Comparison of ENCODE assay signal across 1 cellular context in the genomic region with DNA sequence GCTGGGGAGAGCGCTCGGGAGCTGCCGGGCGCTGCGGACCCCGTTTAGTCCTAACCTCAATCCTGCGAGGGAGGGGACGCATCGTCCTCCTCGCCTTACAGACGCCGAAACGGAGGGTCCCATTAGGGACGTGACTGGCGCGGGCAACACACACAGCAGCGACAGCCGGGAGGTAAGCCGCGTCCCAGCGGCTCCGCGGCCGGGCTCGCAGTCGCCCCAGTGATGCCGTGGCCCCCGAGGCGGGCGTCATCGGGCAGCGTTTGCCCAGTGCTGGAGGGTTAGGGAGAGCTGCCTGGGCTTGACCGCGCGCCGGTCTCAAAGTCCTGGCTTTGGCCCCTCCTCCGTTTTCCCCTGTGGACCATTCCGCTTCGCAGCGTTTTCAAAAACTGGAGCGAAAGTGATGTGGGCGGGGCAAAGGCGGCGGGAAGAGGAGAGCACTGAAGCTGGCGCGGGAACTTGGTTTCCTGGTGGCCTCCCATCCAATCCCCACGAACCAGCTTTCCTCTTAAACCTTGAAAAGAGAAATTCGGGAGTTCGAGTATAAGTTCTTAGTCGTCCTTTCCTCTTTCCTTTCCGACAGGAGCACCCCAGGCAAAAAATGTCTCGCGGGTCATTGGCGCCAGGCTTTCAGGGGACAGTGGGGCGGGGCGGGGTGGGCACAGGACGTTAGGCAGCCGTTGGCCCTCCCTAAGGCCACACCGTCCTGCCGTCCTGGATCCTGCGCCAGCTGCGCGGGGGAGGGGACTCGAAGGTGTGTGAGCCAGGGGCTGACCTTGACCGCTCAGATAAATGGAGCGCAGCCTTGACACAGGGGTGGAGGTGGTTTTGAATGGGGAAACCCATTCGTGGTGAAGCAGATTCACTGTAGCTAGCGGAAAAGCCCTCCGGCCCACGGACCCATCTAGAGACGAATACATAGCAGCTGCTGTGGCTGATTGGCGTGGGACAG.
TF ChIP-seq lines count a peak whose summit lies in the region.

No MANE protein-coding gene starts in this region.

TF ChIP-seq in K562, 482 proteins besides CTCF, POLR2A, EP300 and RAD21 (continued from another document and continues in another):
- TF ChIP-seq, protein P1, sequence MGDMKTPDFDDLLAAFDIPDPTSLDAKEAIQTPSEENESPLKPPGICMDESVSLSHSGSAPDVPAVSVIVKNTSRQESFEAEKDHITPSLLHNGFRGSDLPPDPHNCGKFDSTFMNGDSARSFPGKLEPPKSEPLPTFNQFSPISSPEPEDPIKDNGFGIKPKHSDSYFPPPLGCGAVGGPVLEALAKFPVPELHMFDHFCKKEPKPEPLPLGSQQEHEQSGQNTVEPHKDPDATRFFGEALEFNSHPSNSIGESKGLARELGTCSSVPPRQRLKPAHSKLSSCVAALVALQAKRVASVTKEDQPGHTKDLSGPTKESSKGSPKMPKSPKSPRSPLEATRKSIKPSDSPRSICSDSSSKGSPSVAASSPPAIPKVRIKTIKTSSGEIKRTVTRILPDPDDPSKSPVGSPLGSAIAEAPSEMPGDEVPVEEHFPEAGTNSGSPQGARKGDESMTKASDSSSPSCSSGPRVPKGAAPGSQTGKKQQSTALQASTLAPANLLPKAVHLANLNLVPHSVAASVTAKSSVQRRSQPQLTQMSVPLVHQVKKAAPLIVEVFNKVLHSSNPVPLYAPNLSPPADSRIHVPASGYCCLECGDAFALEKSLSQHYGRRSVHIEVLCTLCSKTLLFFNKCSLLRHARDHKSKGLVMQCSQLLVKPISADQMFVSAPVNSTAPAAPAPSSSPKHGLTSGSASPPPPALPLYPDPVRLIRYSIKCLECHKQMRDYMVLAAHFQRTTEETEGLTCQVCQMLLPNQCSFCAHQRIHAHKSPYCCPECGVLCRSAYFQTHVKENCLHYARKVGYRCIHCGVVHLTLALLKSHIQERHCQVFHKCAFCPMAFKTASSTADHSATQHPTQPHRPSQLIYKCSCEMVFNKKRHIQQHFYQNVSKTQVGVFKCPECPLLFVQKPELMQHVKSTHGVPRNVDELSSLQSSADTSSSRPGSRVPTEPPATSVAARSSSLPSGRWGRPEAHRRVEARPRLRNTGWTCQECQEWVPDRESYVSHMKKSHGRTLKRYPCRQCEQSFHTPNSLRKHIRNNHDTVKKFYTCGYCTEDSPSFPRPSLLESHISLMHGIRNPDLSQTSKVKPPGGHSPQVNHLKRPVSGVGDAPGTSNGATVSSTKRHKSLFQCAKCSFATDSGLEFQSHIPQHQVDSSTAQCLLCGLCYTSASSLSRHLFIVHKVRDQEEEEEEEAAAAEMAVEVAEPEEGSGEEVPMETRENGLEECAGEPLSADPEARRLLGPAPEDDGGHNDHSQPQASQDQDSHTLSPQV (IDR thresholded peaks at IDR 0.05) = no peak
- TF ChIP-seq KLF10 (CRISPR knock-in tag; IDR thresholded peaks at IDR 0.05) (no peak), CC2D1A (IDR thresholded peaks at IDR 0.05) (peak; percentile 56; the same call in 1 of the 2 replicates), HDAC6 (IDR thresholded peaks at IDR 0.05; ENCODE audit: low read depth, low read length) (no peak), NFRKB (IDR thresholded peaks at IDR 0.05; ENCODE audit: low read depth) (peak; percentile 48), TAF1 (IDR thresholded peaks at IDR 0.05; ENCODE audit: control insufficient read depth, extremely low read depth, insufficient read depth, low read length, severe bottlenecking) (peak; percentile 77), PCBP2 (IDR thresholded peaks at IDR 0.05; ENCODE audit: low read depth, low read length, poor library complexity, severe bottlenecking) (no peak), ZBED1 (IDR thresholded peaks at IDR 0.05) (no peak; the same call in 1 of the 2 replicates), IFI16 (CRISPR knock-in tag; IDR thresholded peaks at IDR 0.05) (no peak), HCFC1 (IDR thresholded peaks at IDR 0.05; ENCODE audit: low read depth, low read length) (peak; percentile 14; the same call in 1 of the 2 replicates), NRF1 (conservative IDR thresholded peaks at IDR 0.05 in 1 of 2, IDR thresholded peaks at IDR 0.05 in 1 of 2) (peak; percentile 63 to 71), ZNF76 (CRISPR knock-in tag; IDR thresholded peaks at IDR 0.05; ENCODE audit: borderline replicate concordance) (no peak), ELF2 (CRISPR knock-in tag; IDR thresholded peaks at IDR 0.05) (no peak), ZZZ3 (IDR thresholded peaks at IDR 0.05) (no peak; the same call in 1 of the 2 replicates), ZNF644 (tag; IDR thresholded peaks at IDR 0.05; ENCODE audit: low read depth) (no peak), SMARCA5 (IDR thresholded peaks at IDR 0.05) (no peak), KDM4B (IDR thresholded peaks at IDR 0.05; ENCODE audit: borderline replicate concordance in 2 of 2, low read depth in 1 of 2) (no peak), ZFX (CRISPR knock-in tag; IDR thresholded peaks at IDR 0.05) (no peak), POLR3G (IDR thresholded peaks at IDR 0.05; ENCODE audit: extremely low read depth, insufficient read length, insufficient replicate concordance) (no peak), ZNF253 (CRISPR knock-in tag; conservative IDR thresholded peaks at IDR 0.05) (no peak), SOX6 (IDR thresholded peaks at IDR 0.05) (no peak), L3MBTL2 (IDR thresholded peaks at IDR 0.05) (no peak), TCF3 (CRISPR knock-in tag; IDR thresholded peaks at IDR 0.05) (0 out of 2 replicates have a peak, but pooled peaks have one; percentile 1), NFATC3 (IDR thresholded peaks at IDR 0.05) (no peak), MECOM (CRISPR knock-in tag; IDR thresholded peaks at IDR 0.05) (no peak), HNRNPK (IDR thresholded peaks at IDR 0.05; ENCODE audit: low read depth, low read length, poor library complexity, severe bottlenecking) (no peak), CBFA2T3 (IDR thresholded peaks at IDR 0.05) (peak; percentile 45), POLR2H (tag; IDR thresholded peaks at IDR 0.05; ENCODE audit: low read depth) (peak; percentile 92)
- TF ChIP-seq, protein P2, sequence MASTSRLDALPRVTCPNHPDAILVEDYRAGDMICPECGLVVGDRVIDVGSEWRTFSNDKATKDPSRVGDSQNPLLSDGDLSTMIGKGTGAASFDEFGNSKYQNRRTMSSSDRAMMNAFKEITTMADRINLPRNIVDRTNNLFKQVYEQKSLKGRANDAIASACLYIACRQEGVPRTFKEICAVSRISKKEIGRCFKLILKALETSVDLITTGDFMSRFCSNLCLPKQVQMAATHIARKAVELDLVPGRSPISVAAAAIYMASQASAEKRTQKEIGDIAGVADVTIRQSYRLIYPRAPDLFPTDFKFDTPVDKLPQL (IDR thresholded peaks at IDR 0.05; ENCODE audit: extremely low read depth, insufficient read length) = no peak
- TF ChIP-seq, protein P3, sequence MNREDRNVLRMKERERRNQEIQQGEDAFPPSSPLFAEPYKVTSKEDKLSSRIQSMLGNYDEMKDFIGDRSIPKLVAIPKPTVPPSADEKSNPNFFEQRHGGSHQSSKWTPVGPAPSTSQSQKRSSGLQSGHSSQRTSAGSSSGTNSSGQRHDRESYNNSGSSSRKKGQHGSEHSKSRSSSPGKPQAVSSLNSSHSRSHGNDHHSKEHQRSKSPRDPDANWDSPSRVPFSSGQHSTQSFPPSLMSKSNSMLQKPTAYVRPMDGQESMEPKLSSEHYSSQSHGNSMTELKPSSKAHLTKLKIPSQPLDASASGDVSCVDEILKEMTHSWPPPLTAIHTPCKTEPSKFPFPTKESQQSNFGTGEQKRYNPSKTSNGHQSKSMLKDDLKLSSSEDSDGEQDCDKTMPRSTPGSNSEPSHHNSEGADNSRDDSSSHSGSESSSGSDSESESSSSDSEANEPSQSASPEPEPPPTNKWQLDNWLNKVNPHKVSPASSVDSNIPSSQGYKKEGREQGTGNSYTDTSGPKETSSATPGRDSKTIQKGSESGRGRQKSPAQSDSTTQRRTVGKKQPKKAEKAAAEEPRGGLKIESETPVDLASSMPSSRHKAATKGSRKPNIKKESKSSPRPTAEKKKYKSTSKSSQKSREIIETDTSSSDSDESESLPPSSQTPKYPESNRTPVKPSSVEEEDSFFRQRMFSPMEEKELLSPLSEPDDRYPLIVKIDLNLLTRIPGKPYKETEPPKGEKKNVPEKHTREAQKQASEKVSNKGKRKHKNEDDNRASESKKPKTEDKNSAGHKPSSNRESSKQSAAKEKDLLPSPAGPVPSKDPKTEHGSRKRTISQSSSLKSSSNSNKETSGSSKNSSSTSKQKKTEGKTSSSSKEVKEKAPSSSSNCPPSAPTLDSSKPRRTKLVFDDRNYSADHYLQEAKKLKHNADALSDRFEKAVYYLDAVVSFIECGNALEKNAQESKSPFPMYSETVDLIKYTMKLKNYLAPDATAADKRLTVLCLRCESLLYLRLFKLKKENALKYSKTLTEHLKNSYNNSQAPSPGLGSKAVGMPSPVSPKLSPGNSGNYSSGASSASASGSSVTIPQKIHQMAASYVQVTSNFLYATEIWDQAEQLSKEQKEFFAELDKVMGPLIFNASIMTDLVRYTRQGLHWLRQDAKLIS (CRISPR knock-in tag; IDR thresholded peaks at IDR 0.05) = peak; percentile 88
- TF ChIP-seq, protein P4, sequence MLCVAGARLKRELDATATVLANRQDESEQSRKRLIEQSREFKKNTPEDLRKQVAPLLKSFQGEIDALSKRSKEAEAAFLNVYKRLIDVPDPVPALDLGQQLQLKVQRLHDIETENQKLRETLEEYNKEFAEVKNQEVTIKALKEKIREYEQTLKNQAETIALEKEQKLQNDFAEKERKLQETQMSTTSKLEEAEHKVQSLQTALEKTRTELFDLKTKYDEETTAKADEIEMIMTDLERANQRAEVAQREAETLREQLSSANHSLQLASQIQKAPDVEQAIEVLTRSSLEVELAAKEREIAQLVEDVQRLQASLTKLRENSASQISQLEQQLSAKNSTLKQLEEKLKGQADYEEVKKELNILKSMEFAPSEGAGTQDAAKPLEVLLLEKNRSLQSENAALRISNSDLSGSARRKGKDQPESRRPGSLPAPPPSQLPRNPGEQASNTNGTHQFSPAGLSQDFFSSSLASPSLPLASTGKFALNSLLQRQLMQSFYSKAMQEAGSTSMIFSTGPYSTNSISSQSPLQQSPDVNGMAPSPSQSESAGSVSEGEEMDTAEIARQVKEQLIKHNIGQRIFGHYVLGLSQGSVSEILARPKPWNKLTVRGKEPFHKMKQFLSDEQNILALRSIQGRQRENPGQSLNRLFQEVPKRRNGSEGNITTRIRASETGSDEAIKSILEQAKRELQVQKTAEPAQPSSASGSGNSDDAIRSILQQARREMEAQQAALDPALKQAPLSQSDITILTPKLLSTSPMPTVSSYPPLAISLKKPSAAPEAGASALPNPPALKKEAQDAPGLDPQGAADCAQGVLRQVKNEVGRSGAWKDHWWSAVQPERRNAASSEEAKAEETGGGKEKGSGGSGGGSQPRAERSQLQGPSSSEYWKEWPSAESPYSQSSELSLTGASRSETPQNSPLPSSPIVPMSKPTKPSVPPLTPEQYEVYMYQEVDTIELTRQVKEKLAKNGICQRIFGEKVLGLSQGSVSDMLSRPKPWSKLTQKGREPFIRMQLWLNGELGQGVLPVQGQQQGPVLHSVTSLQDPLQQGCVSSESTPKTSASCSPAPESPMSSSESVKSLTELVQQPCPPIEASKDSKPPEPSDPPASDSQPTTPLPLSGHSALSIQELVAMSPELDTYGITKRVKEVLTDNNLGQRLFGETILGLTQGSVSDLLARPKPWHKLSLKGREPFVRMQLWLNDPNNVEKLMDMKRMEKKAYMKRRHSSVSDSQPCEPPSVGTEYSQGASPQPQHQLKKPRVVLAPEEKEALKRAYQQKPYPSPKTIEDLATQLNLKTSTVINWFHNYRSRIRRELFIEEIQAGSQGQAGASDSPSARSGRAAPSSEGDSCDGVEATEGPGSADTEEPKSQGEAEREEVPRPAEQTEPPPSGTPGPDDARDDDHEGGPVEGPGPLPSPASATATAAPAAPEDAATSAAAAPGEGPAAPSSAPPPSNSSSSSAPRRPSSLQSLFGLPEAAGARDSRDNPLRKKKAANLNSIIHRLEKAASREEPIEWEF (CRISPR knock-in tag; IDR thresholded peaks at IDR 0.05) = no peak
- TF ChIP-seq, protein P5, sequence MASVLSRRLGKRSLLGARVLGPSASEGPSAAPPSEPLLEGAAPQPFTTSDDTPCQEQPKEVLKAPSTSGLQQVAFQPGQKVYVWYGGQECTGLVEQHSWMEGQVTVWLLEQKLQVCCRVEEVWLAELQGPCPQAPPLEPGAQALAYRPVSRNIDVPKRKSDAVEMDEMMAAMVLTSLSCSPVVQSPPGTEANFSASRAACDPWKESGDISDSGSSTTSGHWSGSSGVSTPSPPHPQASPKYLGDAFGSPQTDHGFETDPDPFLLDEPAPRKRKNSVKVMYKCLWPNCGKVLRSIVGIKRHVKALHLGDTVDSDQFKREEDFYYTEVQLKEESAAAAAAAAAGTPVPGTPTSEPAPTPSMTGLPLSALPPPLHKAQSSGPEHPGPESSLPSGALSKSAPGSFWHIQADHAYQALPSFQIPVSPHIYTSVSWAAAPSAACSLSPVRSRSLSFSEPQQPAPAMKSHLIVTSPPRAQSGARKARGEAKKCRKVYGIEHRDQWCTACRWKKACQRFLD (CRISPR knock-in tag; IDR thresholded peaks at IDR 0.05) = no peak
- TF ChIP-seq, protein P6, sequence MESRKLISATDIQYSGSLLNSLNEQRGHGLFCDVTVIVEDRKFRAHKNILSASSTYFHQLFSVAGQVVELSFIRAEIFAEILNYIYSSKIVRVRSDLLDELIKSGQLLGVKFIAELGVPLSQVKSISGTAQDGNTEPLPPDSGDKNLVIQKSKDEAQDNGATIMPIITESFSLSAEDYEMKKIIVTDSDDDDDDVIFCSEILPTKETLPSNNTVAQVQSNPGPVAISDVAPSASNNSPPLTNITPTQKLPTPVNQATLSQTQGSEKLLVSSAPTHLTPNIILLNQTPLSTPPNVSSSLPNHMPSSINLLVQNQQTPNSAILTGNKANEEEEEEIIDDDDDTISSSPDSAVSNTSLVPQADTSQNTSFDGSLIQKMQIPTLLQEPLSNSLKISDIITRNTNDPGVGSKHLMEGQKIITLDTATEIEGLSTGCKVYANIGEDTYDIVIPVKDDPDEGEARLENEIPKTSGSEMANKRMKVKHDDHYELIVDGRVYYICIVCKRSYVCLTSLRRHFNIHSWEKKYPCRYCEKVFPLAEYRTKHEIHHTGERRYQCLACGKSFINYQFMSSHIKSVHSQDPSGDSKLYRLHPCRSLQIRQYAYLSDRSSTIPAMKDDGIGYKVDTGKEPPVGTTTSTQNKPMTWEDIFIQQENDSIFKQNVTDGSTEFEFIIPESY (CRISPR knock-in tag; IDR thresholded peaks at IDR 0.05) = no peak
- TF ChIP-seq, protein P7, sequence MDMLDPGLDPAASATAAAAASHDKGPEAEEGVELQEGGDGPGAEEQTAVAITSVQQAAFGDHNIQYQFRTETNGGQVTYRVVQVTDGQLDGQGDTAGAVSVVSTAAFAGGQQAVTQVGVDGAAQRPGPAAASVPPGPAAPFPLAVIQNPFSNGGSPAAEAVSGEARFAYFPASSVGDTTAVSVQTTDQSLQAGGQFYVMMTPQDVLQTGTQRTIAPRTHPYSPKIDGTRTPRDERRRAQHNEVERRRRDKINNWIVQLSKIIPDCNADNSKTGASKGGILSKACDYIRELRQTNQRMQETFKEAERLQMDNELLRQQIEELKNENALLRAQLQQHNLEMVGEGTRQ (CRISPR knock-in tag; IDR thresholded peaks at IDR 0.05) = no peak
